Comparison of ENCODE assay signal across 23 cellular contexts in genomic region chr2:128578406-128579385, GRCh38.
A peak's percentile ranks its signal among the peaks of the same experiment; 100 is the strongest.
DNase-seq lines count a peak whose midpoint lies in the region; ATAC-seq and TF ChIP-seq lines count a peak whose summit lies in the region.
"Had no signal": no experiment of that assay in that cellular context is flagged by ENCODE, and none has a peak within 500 bp of the region (broad histone marks: within the 10 kb centered on the region; RNA-seq: fewer than 3 reads in every experiment).

No MANE protein-coding gene starts in this region.

- peak; percentile 31 for DNase-seq in LNCaP clone FGC (ENCODE audit: low read depth)
- peak; percentile 6 for DNase-seq in fibroblast of the aortic adventitia (ENCODE audit: low read depth)
- DNase-seq in osteoblast (ENCODE audit: insufficient read length, low spot score, missing footprints): peak; percentile 29
- DNase-seq in GF-D8 (lab: John Stamatoyannopoulos, UW): no peak
- no peak for DNase-seq in activated CD4-positive, alpha-beta memory T cell treated with anti-CD3 and anti-CD28 coated beads for 36 hours
- DNase-seq: ACHN; activated CD4-positive, alpha-beta T cell treated with anti-CD3 and anti-CD28 coated beads, Interleukin-2, amount 10 ng/mL, durations not matched to agents 7 days and 5 days; cerebellar nuclear complex; gastrocnemius medialis; H9; hippocampal formation; left ventricle myocardium superior; NCI-H2081; WERI-Rb-1 had no signal

- intact Hi-C loops in activated CD4-positive, alpha-beta memory T cell treated with anti-CD3 and anti-CD28 coated beads for 36 hours (cut with micrococcal nuclease): no loop called here

- H3K27ac ChIP-seq in C4-2B (peak overlapping the region; percentile 3; the same call in 1 of the 2 replicates), osteoblast (ENCODE audit: low read depth, low read length) (no peak overlapping the region)
- H3K27ac ChIP-seq: epithelial cell of prostate, gastrocnemius medialis, HL-60, parathyroid adenoma, WERI-Rb-1 had no signal

- H3K9me3 Mint-ChIP-seq in activated CD4-positive, alpha-beta memory T cell treated with anti-CD3 and anti-CD28 coated beads for 36 hours: no peaks in the 10 kb centered on the region
- H3K9me3 Mint-ChIP-seq: activated CD4-positive, alpha-beta T cell treated with anti-CD3 and anti-CD28 coated beads, Interleukin-2, amount 10 ng/mL, durations not matched to agents 7 days and 5 days; activated T-helper 2 cell treated with anti-CD3 and anti-CD28 coated beads, Interferon-gamma antibody, Interleukin-2, Interleukin-4, amounts not matched to agents 10 μg/mL and 5 μg/mL and 100 μg/mL, durations not matched to agents 14 hours and 24 hours and 36 hours; H9; nephron; T-helper 2 cell treated with Interferon-gamma antibody and Interleukin-4, amounts not matched to agents 5 μg/mL and 100 μg/mL, for 36 hours had no signal

- CTCF ChIA-PET in activated CD4-positive, alpha-beta memory T cell treated with anti-CD3 and anti-CD28 coated beads for 36 hours (lab: Charles Lee): no interaction called here

- no peaks in the 10 kb centered on the region for H3K4me1 Mint-ChIP-seq in activated CD4-positive, alpha-beta memory T cell treated with anti-CD3 and anti-CD28 coated beads for 36 hours (ENCODE audit: low read depth)
- H3K4me1 Mint-ChIP-seq: activated CD4-positive, alpha-beta T cell treated with anti-CD3 and anti-CD28 coated beads, Interleukin-2, amount 10 ng/mL, durations not matched to agents 7 days and 5 days; H9; nephron had no signal

- H3K36me3 Mint-ChIP-seq in activated CD4-positive, alpha-beta memory T cell treated with anti-CD3 and anti-CD28 coated beads for 36 hours: no peaks in the 10 kb centered on the region

- no peak for TF ChIP-seq CTCF in C4-2B (conservative IDR thresholded peaks at IDR 0.05)
- no peak for TF ChIP-seq CTCF in LNCaP clone FGC (IDR thresholded peaks at IDR 0.05; ENCODE audit: control insufficient read depth, extremely low read depth, insufficient read depth)
- no peak for TF ChIP-seq CTCF in fibroblast of the aortic adventitia (IDR thresholded peaks at IDR 0.05; ENCODE audit: insufficient read depth, low read length)
- TF ChIP-seq CTCF in osteoblast (IDR thresholded peaks at IDR 0.05; ENCODE audit: extremely low read depth, low read depth, low read length): no peak

- H3K27me3 ChIP-seq in osteoblast (ENCODE audit: insufficient read depth, low read length): no peaks in the 10 kb centered on the region
- H3K27me3 ChIP-seq: gastrocnemius medialis had no signal

- no peaks in the 10 kb centered on the region for H3K36me3 ChIP-seq in osteoblast (ENCODE audit: insufficient read depth, low read length)
- H3K36me3 ChIP-seq: gastrocnemius medialis, WERI-Rb-1 had no signal

- H3K79me2 ChIP-seq in osteoblast (ENCODE audit: insufficient read depth, low read length): no peaks in the 10 kb centered on the region
- H3K79me2 ChIP-seq: parathyroid adenoma had no signal

- POLR2A ChIA-PET in activated CD4-positive, alpha-beta memory T cell treated with anti-CD3 and anti-CD28 coated beads for 36 hours (lab: Charles Lee): no interaction called here

- no peak overlapping the region for H3K27ac Mint-ChIP-seq in activated CD4-positive, alpha-beta memory T cell treated with anti-CD3 and anti-CD28 coated beads for 36 hours
- H3K27ac Mint-ChIP-seq: activated CD4-positive, alpha-beta T cell treated with anti-CD3 and anti-CD28 coated beads, Interleukin-2, amount 10 ng/mL, durations not matched to agents 7 days and 5 days; activated T-helper 2 cell treated with anti-CD3 and anti-CD28 coated beads, Interferon-gamma antibody, Interleukin-2, Interleukin-4, amounts not matched to agents 10 μg/mL and 5 μg/mL and 100 μg/mL, durations not matched to agents 14 hours and 24 hours and 36 hours; nephron; T-helper 2 cell treated with Interferon-gamma antibody and Interleukin-4, amounts not matched to agents 5 μg/mL and 100 μg/mL, for 36 hours had no signal

- H3K27me3 Mint-ChIP-seq in activated CD4-positive, alpha-beta memory T cell treated with anti-CD3 and anti-CD28 coated beads for 36 hours: no peaks in the 10 kb centered on the region

- H4K20me1 ChIP-seq in osteoblast (ENCODE audit: insufficient read depth, low read length): no peaks in the 10 kb centered on the region

- H3K9me3 ChIP-seq in osteoblast (ENCODE audit: low read depth, low read length): no peaks in the 10 kb centered on the region
- H3K9me3 ChIP-seq: gastrocnemius medialis had no signal

- H2AFZ ChIP-seq in osteoblast (ENCODE audit: low read length): no peak overlapping the region
- H2AFZ ChIP-seq: parathyroid adenoma had no signal

- H3K4me3 ChIP-seq in LNCaP clone FGC (ENCODE audit: low read depth, low read length) (no peak overlapping the region), fibroblast of the aortic adventitia (ENCODE audit: low read depth, low read length) (no peak overlapping the region), osteoblast (ENCODE audit: insufficient read depth, low read length) (no peak overlapping the region)
- H3K4me3 ChIP-seq: gastrocnemius medialis had no signal

- no peak for ATAC-seq in HG03432 (IDR thresholded peaks at IDR 0.05; ENCODE audit: unreplicated experiment)
- ATAC-seq: gastrocnemius medialis, left ventricle myocardium superior, Right ventricle myocardium inferior had no signal

- no peaks in the 10 kb centered on the region for H3K4me1 ChIP-seq in osteoblast (ENCODE audit: insufficient read depth, low read length)
- H3K4me1 ChIP-seq: gastrocnemius medialis, parathyroid adenoma had no signal

- no peak overlapping the region for H3K4me2 ChIP-seq in osteoblast (ENCODE audit: insufficient read depth, low read length)

- no peak overlapping the region for H3K4me3 Mint-ChIP-seq in activated CD4-positive, alpha-beta memory T cell treated with anti-CD3 and anti-CD28 coated beads for 36 hours
- H3K4me3 Mint-ChIP-seq: activated CD4-positive, alpha-beta T cell treated with anti-CD3 and anti-CD28 coated beads, Interleukin-2, amount 10 ng/mL, durations not matched to agents 7 days and 5 days; H9; nephron; T-helper 2 cell treated with Interferon-gamma antibody and Interleukin-4, amounts not matched to agents 5 μg/mL and 100 μg/mL, for 36 hours had no signal

Comparison
In these comparisons a context has a peak if more than half of its experiments do, and no peak if none do; other contexts are left out.
1. DNase-seq: peak in LNCaP clone FGC (single experiment), fibroblast of the aortic adventitia (single experiment) and osteoblast (single experiment); none in GF-D8 (single experiment) and activated CD4-positive, alpha-beta memory T cell treated with anti-CD3 and anti-CD28 coated beads for 36 hours (single experiment).